Comparison of ENCODE assay signal across 8 cellular contexts in genomic region chr12:10613334-10614055, GRCh38. TPM values are rescaled to one million over a fixed set of nuclear protein-coding genes. Genes with fewer than 3 reads are reported as not detected.
DNase-seq lines count a peak whose midpoint lies in the region; TF ChIP-seq lines count a peak whose summit lies in the region.

MAGOHB (minus strand) TSS chr12:10613609; CDS start chr12:10613532, 77 bp downstream.

- H3K4me3 ChIP-seq in neuron (ENCODE audit: low read length) = peak within 1 kb of the TSS; percentile 92
- H3K4me3 ChIP-seq in subcutaneous abdominal adipose tissue (ENCODE audit: low read depth in 1 of 5, low read length in 5 of 5) = peak within 1 kb of the TSS; percentile 82 to 97 (median 92)

- peak within 1 kb of the TSS; percentile 81 to 98 (median 96) for H3K9ac ChIP-seq in subcutaneous abdominal adipose tissue (ENCODE audit: low read length in 5 of 5)

- in situ Hi-C loops in SK-MEL-5 (cut with HindIII; ENCODE audit: low pct_unique_long_range_greater_than_20kb, low sequenced_read_pairs) = no loop called here

- H3K9me3 ChIP-seq in neuron (ENCODE audit: low read length) (no peaks in the 10 kb centered on the region), subcutaneous abdominal adipose tissue (ENCODE audit: control insufficient read depth in 5 of 5, low read length in 5 of 5) (no peaks in the 10 kb centered on the region)

- POLR2A ChIA-PET in HEK293T (lab: Yijun Ruan, JAX) = interaction anchor here (0.6 to 1.7 kb wide), 11 partner anchors 15 to 558 kb away, joined by 3 to 12 read pairs (median 3); partner anchors contain the start of genes GABARAPL1 and KLRC2

- H2AFZ ChIP-seq in neuron (ENCODE audit: low read depth, low read length) = peak within 1 kb of the TSS; percentile 96

- H3K36me3 ChIP-seq in neuron (ENCODE audit: insufficient read depth, low read length) = peaks cover 23% of the 10 kb centered on the region
- H3K36me3 ChIP-seq in subcutaneous abdominal adipose tissue (ENCODE audit: control insufficient read depth in 5 of 5, insufficient read depth in 5 of 5, low read length in 5 of 5) = peaks cover 6 to 16% (median 14%) of the 10 kb centered on the region in 5 donors

- DNase-seq in GF-D8 (lab: John Stamatoyannopoulos, UW) = peak; percentile 40
- peak; percentile 96 for DNase-seq in HEK293T (ENCODE audit: extremely low spot score)
- peak; percentile 94 for DNase-seq in MV-4-11 (lab: John Stamatoyannopoulos, UW)
- DNase-seq in SK-MEL-5 (ENCODE audit: low read depth, low spot score) = peak; percentile 97
- peak; percentile 99 for DNase-seq in activated naive CD4-positive, alpha-beta T cell treated with Interleukin-2 at 50 U/mL for 16 hours
- DNase-seq in foreskin melanocyte = peak; percentile 93

- peaks cover 10% of the 10 kb centered on the region for H3K4me1 ChIP-seq in neuron (ENCODE audit: insufficient read depth, low read length)
- H3K4me1 ChIP-seq in subcutaneous abdominal adipose tissue (ENCODE audit: control insufficient read depth in 5 of 5, insufficient read depth in 5 of 5, low read length in 5 of 5) = peaks cover 3 to 20% (median 19%) of the 10 kb centered on the region in 5 donors

- H3K27me3 ChIP-seq in neuron (ENCODE audit: insufficient read depth, low read length) = no peaks in the 10 kb centered on the region
- no peaks in the 10 kb centered on the region for H3K27me3 ChIP-seq in subcutaneous abdominal adipose tissue (ENCODE audit: control insufficient read depth in 5 of 5, insufficient read depth in 4 of 5, low read length in 5 of 5)

- CTCF ChIA-PET in HEK293T (lab: Yijun Ruan, JAX) = no interaction called here

- peak within 1 kb of the TSS; percentile 88 for H3K27ac ChIP-seq in subcutaneous abdominal adipose tissue (ENCODE audit: low read depth, low read length)

TF ChIP-seq in HEK293T, 16 proteins besides CTCF, POLR2A, EP300 and RAD21:
- TF ChIP-seq L3MBTL2 (conservative IDR thresholded peaks at IDR 0.05) = peak; percentile 94
- no peak for TF ChIP-seq FOXA1 (IDR thresholded peaks at IDR 0.05)
- TF ChIP-seq FOXK2 (IDR thresholded peaks at IDR 0.05) = 0 out of 2 replicates have a peak, but pooled peaks have one; percentile 26
- TF ChIP-seq BHLHE40 (IDR thresholded peaks at IDR 0.05; ENCODE audit: borderline replicate concordance) = no peak
- 0 out of 2 replicates have a peak, but pooled peaks have one; percentile 8 for TF ChIP-seq LEF1 (IDR thresholded peaks at IDR 0.05; ENCODE audit: borderline replicate concordance)
- peak; percentile 41 for TF ChIP-seq ELF4 (IDR thresholded peaks at IDR 0.05)
- TF ChIP-seq NFRKB (IDR thresholded peaks at IDR 0.05) = peak; percentile 83; the same call in 1 of the 2 replicates
- peak; percentile 85 for TF ChIP-seq ARNT (IDR thresholded peaks at IDR 0.05)
- TF ChIP-seq CTBP1 (IDR thresholded peaks at IDR 0.05; ENCODE audit: borderline replicate concordance) = 0 out of 2 replicates have a peak, but pooled peaks have one; percentile 19

RNA-seq across cellular contexts. Expression of gene MAGOHB, which starts in this region (rescaled TPM):
- 62.0 and 66.9 TPM in 2 replicates for total RNA-seq in SK-MEL-5 (2014; rRNA removed; shearing (Covaris generic))
- polyA plus RNA-seq in SK-MEL-5 (2015; cell fraction: cytosol; rRNA removed) = 26.8 and 28.3 TPM in 2 replicates
- 46.4 and 74.5 TPM in 2 replicates for polyA plus RNA-seq in SK-MEL-5 (2015; cell fraction: nucleus; rRNA removed)

Comparison
In these comparisons a context has a peak if more than half of its experiments do, and no peak if none do; other contexts are left out.
1. Peak in every context shown above with its lines: DNase-seq, H3K4me3 ChIP-seq and H3K27ac ChIP-seq.
2. DNase-seq: peak in every context shown above with its lines; median percentile 99 in activated naive CD4-positive, alpha-beta T cell treated with Interleukin-2 at 50 U/mL for 16 hours; 97 in SK-MEL-5; 96 in HEK293T; 94 in MV-4-11; 93 in foreskin melanocyte; 40 in GF-D8.